1 cellular context compared by ENCODE assay signal in the genomic region with DNA sequence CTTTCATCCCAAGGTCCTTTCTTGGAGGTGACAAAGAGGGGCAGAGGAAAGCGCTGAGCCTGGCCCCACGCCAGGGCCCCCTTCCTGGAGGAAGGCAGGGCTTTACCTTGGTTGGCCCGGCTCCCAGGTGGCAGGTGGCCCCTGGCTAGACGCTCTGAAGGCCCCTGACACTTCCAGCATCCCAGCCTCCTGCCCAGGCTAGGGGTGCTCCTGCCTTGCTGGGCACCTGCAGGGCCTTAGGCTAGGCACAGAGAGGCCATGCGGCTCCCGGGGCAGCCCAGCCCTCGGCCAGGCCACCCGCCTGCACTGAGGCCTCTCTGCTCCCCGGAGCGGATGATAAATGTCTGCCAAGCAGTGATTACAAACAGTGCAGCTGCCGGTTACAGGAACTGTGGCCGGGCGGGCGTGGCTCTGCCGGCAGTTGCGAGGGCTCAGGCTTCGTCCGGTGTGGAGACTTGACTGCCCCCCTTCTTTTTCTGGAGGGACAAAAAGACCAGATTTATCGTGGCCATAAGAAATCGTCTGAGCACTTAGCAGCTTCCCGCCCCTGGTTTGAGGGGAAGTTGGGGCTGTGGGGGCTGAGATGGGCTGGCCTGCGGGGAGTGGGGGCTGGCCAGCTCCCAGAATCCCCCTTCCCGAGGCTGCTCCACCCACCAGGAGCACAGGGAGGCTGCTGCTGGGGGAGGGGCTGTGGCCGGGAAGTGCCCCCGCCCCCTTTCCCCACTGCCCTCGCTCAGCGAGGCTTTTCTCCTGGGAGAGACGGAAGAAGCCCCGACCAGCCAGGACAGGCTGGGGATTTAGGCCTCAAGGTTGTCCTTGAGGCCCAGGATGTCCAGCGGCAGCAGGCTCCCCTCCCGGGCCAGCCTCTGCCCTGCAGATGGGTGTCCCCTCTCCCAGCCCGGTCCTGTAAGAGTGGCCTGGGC.
TF ChIP-seq lines count a peak whose summit lies in the region.

No MANE protein-coding gene starts in this region.

TF ChIP-seq in GM23338, 12 proteins besides CTCF, POLR2A, EP300 and RAD21 (continued from another document):
- TF ChIP-seq, protein P1, sequence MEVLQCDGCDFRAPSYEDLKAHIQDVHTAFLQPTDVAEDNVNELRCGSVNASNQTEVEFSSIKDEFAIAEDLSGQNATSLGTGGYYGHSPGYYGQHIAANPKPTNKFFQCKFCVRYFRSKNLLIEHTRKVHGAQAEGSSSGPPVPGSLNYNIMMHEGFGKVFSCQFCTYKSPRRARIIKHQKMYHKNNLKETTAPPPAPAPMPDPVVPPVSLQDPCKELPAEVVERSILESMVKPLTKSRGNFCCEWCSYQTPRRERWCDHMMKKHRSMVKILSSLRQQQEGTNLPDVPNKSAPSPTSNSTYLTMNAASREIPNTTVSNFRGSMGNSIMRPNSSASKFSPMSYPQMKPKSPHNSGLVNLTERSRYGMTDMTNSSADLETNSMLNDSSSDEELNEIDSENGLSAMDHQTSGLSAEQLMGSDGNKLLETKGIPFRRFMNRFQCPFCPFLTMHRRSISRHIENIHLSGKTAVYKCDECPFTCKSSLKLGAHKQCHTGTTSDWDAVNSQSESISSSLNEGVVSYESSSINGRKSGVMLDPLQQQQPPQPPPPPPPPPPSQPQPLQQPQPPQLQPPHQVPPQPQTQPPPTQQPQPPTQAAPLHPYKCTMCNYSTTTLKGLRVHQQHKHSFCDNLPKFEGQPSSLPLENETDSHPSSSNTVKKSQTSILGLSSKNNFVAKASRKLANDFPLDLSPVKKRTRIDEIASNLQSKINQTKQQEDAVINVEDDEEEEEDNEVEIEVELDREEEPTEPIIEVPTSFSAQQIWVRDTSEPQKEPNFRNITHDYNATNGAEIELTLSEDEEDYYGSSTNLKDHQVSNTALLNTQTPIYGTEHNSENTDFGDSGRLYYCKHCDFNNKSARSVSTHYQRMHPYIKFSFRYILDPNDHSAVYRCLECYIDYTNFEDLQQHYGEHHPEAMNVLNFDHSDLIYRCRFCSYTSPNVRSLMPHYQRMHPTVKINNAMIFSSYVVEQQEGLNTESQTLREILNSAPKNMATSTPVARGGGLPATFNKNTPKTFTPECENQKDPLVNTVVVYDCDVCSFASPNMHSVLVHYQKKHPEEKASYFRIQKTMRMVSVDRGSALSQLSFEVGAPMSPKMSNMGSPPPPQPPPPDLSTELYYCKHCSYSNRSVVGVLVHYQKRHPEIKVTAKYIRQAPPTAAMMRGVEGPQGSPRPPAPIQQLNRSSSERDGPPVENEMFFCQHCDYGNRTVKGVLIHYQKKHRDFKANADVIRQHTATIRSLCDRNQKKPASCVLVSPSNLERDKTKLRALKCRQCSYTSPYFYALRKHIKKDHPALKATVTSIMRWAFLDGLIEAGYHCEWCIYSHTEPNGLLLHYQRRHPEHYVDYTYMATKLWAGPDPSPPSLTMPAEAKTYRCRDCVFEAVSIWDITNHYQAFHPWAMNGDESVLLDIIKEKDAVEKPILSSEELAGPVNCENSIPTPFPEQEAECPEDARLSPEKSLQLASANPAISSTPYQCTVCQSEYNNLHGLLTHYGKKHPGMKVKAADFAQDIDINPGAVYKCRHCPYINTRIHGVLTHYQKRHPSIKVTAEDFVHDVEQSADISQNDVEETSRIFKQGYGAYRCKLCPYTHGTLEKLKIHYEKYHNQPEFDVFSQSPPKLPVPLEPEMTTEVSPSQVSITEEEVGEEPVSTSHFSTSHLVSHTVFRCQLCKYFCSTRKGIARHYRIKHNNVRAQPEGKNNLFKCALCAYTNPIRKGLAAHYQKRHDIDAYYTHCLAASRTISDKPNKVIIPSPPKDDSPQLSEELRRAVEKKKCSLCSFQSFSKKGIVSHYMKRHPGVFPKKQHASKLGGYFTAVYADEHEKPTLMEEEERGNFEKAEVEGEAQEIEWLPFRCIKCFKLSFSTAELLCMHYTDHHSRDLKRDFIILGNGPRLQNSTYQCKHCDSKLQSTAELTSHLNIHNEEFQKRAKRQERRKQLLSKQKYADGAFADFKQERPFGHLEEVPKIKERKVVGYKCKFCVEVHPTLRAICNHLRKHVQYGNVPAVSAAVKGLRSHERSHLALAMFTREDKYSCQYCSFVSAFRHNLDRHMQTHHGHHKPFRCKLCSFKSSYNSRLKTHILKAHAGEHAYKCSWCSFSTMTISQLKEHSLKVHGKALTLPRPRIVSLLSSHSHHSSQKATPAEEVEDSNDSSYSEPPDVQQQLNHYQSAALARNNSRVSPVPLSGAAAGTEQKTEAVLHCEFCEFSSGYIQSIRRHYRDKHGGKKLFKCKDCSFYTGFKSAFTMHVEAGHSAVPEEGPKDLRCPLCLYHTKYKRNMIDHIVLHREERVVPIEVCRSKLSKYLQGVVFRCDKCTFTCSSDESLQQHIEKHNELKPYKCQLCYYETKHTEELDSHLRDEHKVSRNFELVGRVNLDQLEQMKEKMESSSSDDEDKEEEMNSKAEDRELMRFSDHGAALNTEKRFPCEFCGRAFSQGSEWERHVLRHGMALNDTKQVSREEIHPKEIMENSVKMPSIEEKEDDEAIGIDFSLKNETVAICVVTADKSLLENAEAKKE (CRISPR knock-in tag; IDR thresholded peaks at IDR 0.05), result no peak
- TF ChIP-seq, protein P2, sequence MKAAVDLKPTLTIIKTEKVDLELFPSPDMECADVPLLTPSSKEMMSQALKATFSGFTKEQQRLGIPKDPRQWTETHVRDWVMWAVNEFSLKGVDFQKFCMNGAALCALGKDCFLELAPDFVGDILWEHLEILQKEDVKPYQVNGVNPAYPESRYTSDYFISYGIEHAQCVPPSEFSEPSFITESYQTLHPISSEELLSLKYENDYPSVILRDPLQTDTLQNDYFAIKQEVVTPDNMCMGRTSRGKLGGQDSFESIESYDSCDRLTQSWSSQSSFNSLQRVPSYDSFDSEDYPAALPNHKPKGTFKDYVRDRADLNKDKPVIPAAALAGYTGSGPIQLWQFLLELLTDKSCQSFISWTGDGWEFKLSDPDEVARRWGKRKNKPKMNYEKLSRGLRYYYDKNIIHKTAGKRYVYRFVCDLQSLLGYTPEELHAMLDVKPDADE (IDR thresholded peaks at IDR 0.05), result no peak
- TF ChIP-seq JUNB (IDR thresholded peaks at IDR 0.05; ENCODE audit: unreplicated experiment), result no peak
